ENCODE assay signal across 8 cellular contexts in the genomic region with DNA sequence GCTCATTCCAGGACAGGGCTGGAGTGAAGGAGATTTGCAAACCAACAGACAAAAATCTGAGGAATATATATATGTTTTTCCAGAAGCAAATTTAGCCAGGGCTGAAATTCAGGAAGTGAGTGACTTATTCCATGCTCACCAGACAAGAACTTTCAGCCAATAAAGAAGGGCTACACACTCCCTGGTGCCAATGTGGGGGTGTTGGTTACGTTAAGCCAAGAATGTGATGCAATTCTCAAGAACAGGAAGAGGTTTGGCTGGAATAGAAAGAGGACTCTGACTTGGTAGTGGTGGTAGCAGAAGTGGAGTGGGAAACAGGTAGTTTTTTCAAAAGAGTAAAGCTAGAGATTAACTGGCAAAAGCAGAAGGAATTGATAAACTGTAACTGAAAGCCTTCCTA. TPM values are rescaled to one million over a fixed set of nuclear protein-coding genes. Genes with fewer than 3 reads are reported as not detected.
DNase-seq lines count a peak whose midpoint lies in the region; ATAC-seq, FAIRE-seq and TF ChIP-seq lines count a peak whose summit lies in the region.
"Not testable (repeated sequence)": the region's sequence is repeated elsewhere in the genome, so short reads cannot be mapped to it uniquely, and the experiment has no call there.
"Had no signal": no experiment of that assay in that cellular context is flagged by ENCODE, and none has a peak within 500 bp of the region (broad histone marks: within the 10 kb centered on the region; RNA-seq: fewer than 3 reads in every experiment).

No MANE protein-coding gene starts in this region.

- intact Hi-C loops in Right ventricle myocardium inferior (cut with DNase I); left ventricle myocardium superior (cut with micrococcal nuclease); left lung (cut with DNase I): not testable (repeated sequence)

- FAIRE-seq in bronchial epithelial cell (lab: Jason Lieb, UNC) = peak; percentile 7

- ATAC-seq in RWPE2 (ENCODE audit: low read depth) (peak; percentile 85), Right ventricle myocardium inferior (peak; percentile 77), left ventricle myocardium superior (peak; percentile 80), left lung (peak; percentile 71), omental fat pad (ENCODE audit: low FRiP score) (peak; percentile 87), thoracic aorta (ENCODE audit: insufficient number of reproducible peaks, low FRiP score, low read depth) (peak; percentile 74)

- H3K27me3 ChIP-seq in RWPE2 (ENCODE audit: insufficient read depth, poor library complexity, severe bottlenecking); bronchial epithelial cell (ENCODE audit: control insufficient read depth, insufficient read depth, low read length); left lung; thoracic aorta (replicated peaks; ENCODE audit: insufficient read depth): not testable (repeated sequence)

- H3K4me1 ChIP-seq in RWPE2 (ENCODE audit: insufficient read depth, poor library complexity, severe bottlenecking); left lung; thoracic aorta (ENCODE audit: control insufficient read depth in 1 of 2, low read depth in 2 of 2): not testable (repeated sequence)

- not testable (repeated sequence) for H3K4me3 ChIP-seq in RWPE2 (ENCODE audit: severe bottlenecking); bronchial epithelial cell (ENCODE audit: low read depth, low read length); left lung; thoracic aorta

- DNase-seq in RWPE2 (ENCODE audit: low spot score); bronchial epithelial cell (ENCODE audit: low read depth); Right ventricle myocardium inferior (ENCODE audit: missing footprints); left ventricle myocardium superior; left lung; omental fat pad (ENCODE audit: low spot score); thoracic aorta (ENCODE audit: low spot score): not testable (repeated sequence)

- not testable (repeated sequence) for H3K9me3 ChIP-seq in RWPE2 (ENCODE audit: severe bottlenecking); left lung; thoracic aorta

- H3K27ac ChIP-seq in RWPE2 (ENCODE audit: poor library complexity, severe bottlenecking); left lung; thoracic aorta: not testable (repeated sequence)

- TF ChIP-seq CTCF in RWPE2 (IDR thresholded peaks at IDR 0.05; ENCODE audit: poor library complexity, severe bottlenecking); bronchial epithelial cell (IDR thresholded peaks at IDR 0.05; ENCODE audit: insufficient read depth, low read length, severe bottlenecking); left lung (IDR thresholded peaks at IDR 0.05); omental fat pad (IDR thresholded peaks at IDR 0.05); thoracic aorta (IDR thresholded peaks at IDR 0.05): not testable (repeated sequence)

- not testable (repeated sequence) for H3K36me3 ChIP-seq in RWPE2 (ENCODE audit: low read depth); bronchial epithelial cell (ENCODE audit: control insufficient read depth, insufficient read depth, low read length); left lung; thoracic aorta

RNA-seq across cellular contexts. Expression of a gene that starts 11.6 kb away (rescaled TPM):
- total RNA-seq in bronchial epithelial cell (2.6 and 13.6 TPM in 2 replicates), Right ventricle myocardium inferior (0.49 TPM), left ventricle myocardium superior (not detected), left lung (1 to 10 TPM in 1 of 2 donors, under 1 TPM in 1; 0.90 to 2.5 TPM), omental fat pad (10 to 100 TPM; 25.1 to 45.4 (median 33.6) TPM), thoracic aorta (10 to 100 TPM; 17.8 to 47.0 TPM)
- total RNA-seq: H1 had no signal
